1 cellular context compared by ENCODE assay signal in genomic region chr17:76273435-76273921, GRCh38.
TF ChIP-seq lines count a peak whose summit lies in the region.

No MANE protein-coding gene starts in this region.

TF ChIP-seq in SK-N-SH treated with all-trans-retinoic acid at 6 μM for 48 hours, 23 proteins besides CTCF, POLR2A, EP300 and RAD21 (continued from another document):
- TF ChIP-seq TSHZ2 (CRISPR knock-in tag; IDR thresholded peaks at IDR 0.05) (no peak), TOX (CRISPR knock-in tag; IDR thresholded peaks at IDR 0.05; ENCODE audit: borderline replicate concordance) (no peak), ISL1 (CRISPR knock-in tag; IDR thresholded peaks at IDR 0.05) (no peak), POU6F1 (CRISPR knock-in tag; IDR thresholded peaks at IDR 0.05; ENCODE audit: borderline replicate concordance, low read depth) (no peak), SNAI2 (CRISPR knock-in tag; IDR thresholded peaks at IDR 0.05) (no peak), ZNF70 (CRISPR knock-in tag; IDR thresholded peaks at IDR 0.05) (no peak), CREB5 (CRISPR knock-in tag; IDR thresholded peaks at IDR 0.05; ENCODE audit: low read depth) (no peak)
